ENCODE assay signal across 22 cellular contexts in genomic region chr4:181860668-181861067, GRCh38.
"Had no signal": no experiment of that assay in that cellular context is flagged by ENCODE, and none has a peak within 500 bp of the region (broad histone marks: within the 10 kb centered on the region; RNA-seq: fewer than 3 reads in every experiment).

No MANE protein-coding gene starts in this region.

- DNase-seq: activated CD4-positive, alpha-beta memory T cell treated with anti-CD3 and anti-CD28 coated beads, Interleukin-2, amount 10 ng/mL, durations not matched to agents 7 days and 5 days; activated CD4-positive, alpha-beta T cell treated with anti-CD3 and anti-CD28 coated beads, Interleukin-2, amount 10 ng/mL, durations not matched to agents 24 days and 14 days; activated effector memory CD4-positive, alpha-beta T cell treated with Interleukin-2 at 50 U/mL for 16 hours; activated naive CD4-positive, alpha-beta T cell treated with anti-CD3 and anti-CD28 coated beads for 36 hours; activated T-cell treated with anti-CD3 and anti-CD28 coated beads, Interleukin-2, amount 50 U/mL, for 72 hours; caudate nucleus; dorsolateral prefrontal cortex; esophagus squamous epithelium; foreskin melanocyte; left ventricle myocardium inferior; mammary epithelial cell; right cardiac atrium; small intestine; stimulated activated CD4-positive, alpha-beta T cell treated with anti-CD3 and anti-CD28 coated beads, Interleukin-15, amount 100 ng/mL, for 24 hours; T-helper 2 cell; transverse colon; uterus had no signal

- H3K4me1 ChIP-seq: esophagus squamous epithelium, parathyroid adenoma, transverse colon, uterus had no signal

- H3K36me3 ChIP-seq: esophagus squamous epithelium, left ventricle myocardium inferior, neutrophil, transverse colon, uterus had no signal

- H3K79me2 ChIP-seq: parathyroid adenoma had no signal

- H3K27me3 Mint-ChIP-seq: activated CD4-positive, alpha-beta memory T cell treated with anti-CD3 and anti-CD28 coated beads, Interleukin-2, amount 10 ng/mL, durations not matched to agents 7 days and 5 days; activated CD4-positive, alpha-beta T cell treated with anti-CD3 and anti-CD28 coated beads, Interleukin-2, amount 10 ng/mL, durations not matched to agents 24 days and 14 days; stimulated activated memory B cell treated with anti-CD40 and anti-IgM and Interleukin-4, amounts not matched to agents 10 μg/mL and 1 μg/mL and 100 μg/mL, for 72 hours had no signal

- H3K36me3 Mint-ChIP-seq: brain; stimulated activated memory B cell treated with anti-CD40 and anti-IgM and Interleukin-4, amounts not matched to agents 10 μg/mL and 1 μg/mL and 100 μg/mL, for 72 hours had no signal

- ATAC-seq: activated T-cell treated with anti-CD3 and anti-CD28 coated beads, Interleukin-2, amount 50 U/mL, for 72 hours; stimulated activated memory B cell treated with anti-CD40 and anti-IgM and Interleukin-4, amounts not matched to agents 10 μg/mL and 1 μg/mL and 100 μg/mL, for 72 hours had no signal

- H3K9ac ChIP-seq: parathyroid adenoma had no signal

- H3K9me3 ChIP-seq: esophagus squamous epithelium, left ventricle myocardium inferior, neutrophil, transverse colon, uterus had no signal

- H3K27ac ChIP-seq: dorsolateral prefrontal cortex, esophagus squamous epithelium, left ventricle myocardium inferior, neutrophil, parathyroid adenoma, transverse colon, uterus had no signal

- H3K4me3 Mint-ChIP-seq: activated CD4-positive, alpha-beta memory T cell treated with anti-CD3 and anti-CD28 coated beads, Interleukin-2, amount 10 ng/mL, durations not matched to agents 7 days and 5 days; activated CD4-positive, alpha-beta T cell treated with anti-CD3 and anti-CD28 coated beads, Interleukin-2, amount 10 ng/mL, durations not matched to agents 24 days and 14 days; activated naive CD4-positive, alpha-beta T cell treated with anti-CD3 and anti-CD28 coated beads for 36 hours; activated T-cell treated with anti-CD3 and anti-CD28 coated beads, Interleukin-2, amount 50 U/mL, for 72 hours; brain; nephron; stimulated activated memory B cell treated with anti-CD40 and anti-IgM and Interleukin-4, amounts not matched to agents 10 μg/mL and 1 μg/mL and 100 μg/mL, for 72 hours had no signal

- H3K4me1 Mint-ChIP-seq: activated CD4-positive, alpha-beta memory T cell treated with anti-CD3 and anti-CD28 coated beads, Interleukin-2, amount 10 ng/mL, durations not matched to agents 7 days and 5 days; activated CD4-positive, alpha-beta T cell treated with anti-CD3 and anti-CD28 coated beads, Interleukin-2, amount 10 ng/mL, durations not matched to agents 24 days and 14 days; stimulated activated memory B cell treated with anti-CD40 and anti-IgM and Interleukin-4, amounts not matched to agents 10 μg/mL and 1 μg/mL and 100 μg/mL, for 72 hours had no signal

- H3K27ac Mint-ChIP-seq: activated CD4-positive, alpha-beta memory T cell treated with anti-CD3 and anti-CD28 coated beads, Interleukin-2, amount 10 ng/mL, durations not matched to agents 7 days and 5 days; activated CD4-positive, alpha-beta T cell treated with anti-CD3 and anti-CD28 coated beads, Interleukin-2, amount 10 ng/mL, durations not matched to agents 24 days and 14 days; activated naive CD4-positive, alpha-beta T cell treated with anti-CD3 and anti-CD28 coated beads for 36 hours; activated T-cell treated with anti-CD3 and anti-CD28 coated beads, Interleukin-2, amount 50 U/mL, for 72 hours; brain; stimulated activated memory B cell treated with anti-CD40 and anti-IgM and Interleukin-4, amounts not matched to agents 10 μg/mL and 1 μg/mL and 100 μg/mL, for 72 hours had no signal

- H3K4me3 ChIP-seq: dorsolateral prefrontal cortex, esophagus squamous epithelium, left ventricle myocardium inferior, transverse colon, uterus had no signal

- H2AFZ ChIP-seq: parathyroid adenoma had no signal

- H3K9me3 Mint-ChIP-seq: activated CD4-positive, alpha-beta T cell treated with anti-CD3 and anti-CD28 coated beads, Interleukin-2, amount 10 ng/mL, durations not matched to agents 24 days and 14 days; activated naive CD4-positive, alpha-beta T cell treated with anti-CD3 and anti-CD28 coated beads for 36 hours; nephron had no signal

- H3K27me3 ChIP-seq: esophagus squamous epithelium, neutrophil, transverse colon, uterus had no signal
